ENCODE assay signal across 17 cellular contexts in the genomic region with DNA sequence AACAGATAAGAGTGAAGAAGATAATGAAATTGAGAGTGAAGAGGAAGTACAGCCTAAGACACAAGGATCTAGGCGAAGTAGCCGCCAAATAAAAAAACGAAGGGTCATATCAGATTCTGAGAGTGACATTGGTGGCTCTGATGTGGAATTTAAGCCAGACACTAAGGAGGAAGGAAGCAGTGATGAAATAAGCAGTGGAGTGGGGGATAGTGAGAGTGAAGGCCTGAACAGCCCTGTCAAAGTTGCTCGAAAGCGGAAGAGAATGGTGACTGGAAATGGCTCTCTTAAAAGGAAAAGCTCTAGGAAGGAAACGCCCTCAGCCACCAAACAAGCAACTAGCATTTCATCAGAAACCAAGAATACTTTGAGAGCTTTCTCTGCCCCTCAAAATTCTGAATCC. TPM values are rescaled to one million over a fixed set of nuclear protein-coding genes. Genes with fewer than 3 reads are reported as not detected.
A peak's percentile ranks its signal among the peaks of the same experiment; 100 is the strongest.
DNase-seq lines count a peak whose midpoint lies in the region; ATAC-seq and TF ChIP-seq lines count a peak whose summit lies in the region.
"Had no signal": no experiment of that assay in that cellular context is flagged by ENCODE, and none has a peak within 500 bp of the region (broad histone marks: within the 10 kb centered on the region; RNA-seq: fewer than 3 reads in every experiment).

No MANE protein-coding gene starts in this region.

- peaks cover 12% of the 10 kb centered on the region; the same call in 1 of the 2 replicates for H4K20me1 ChIP-seq in PC-9 (ENCODE audit: insufficient read depth)

- H3K79me2 ChIP-seq in PC-9 (ENCODE audit: low read depth) = peaks cover 68% of the 10 kb centered on the region

- H3K27ac ChIP-seq in PC-9 = no peak overlapping the region
- H3K27ac ChIP-seq: skin epidermis had no signal

- no peaks in the 10 kb centered on the region for H3K4me1 ChIP-seq in PC-9 (replicated peaks; ENCODE audit: insufficient read depth)

- no peak for TF ChIP-seq CTCF in natural killer cell (IDR thresholded peaks at IDR 0.05)
- no peak for TF ChIP-seq CTCF in PC-9 (conservative IDR thresholded peaks at IDR 0.05)

- DNase-seq in natural killer cell (no peak), PC-9 (no peak), globus pallidus (ENCODE audit: low spot score) (peak; percentile 24), NCI-H446 (lab: John Stamatoyannopoulos, UW) (no peak)
- DNase-seq in natural killer cell treated with Interleukin-12 subunit alpha and Interleukin-12 subunit beta and Interleukin-15 and Interleukin-18, amount 100 ng/mL, for 72 hours (ENCODE audit: low spot score) = no peak
- DNase-seq in activated effector memory CD4-positive, alpha-beta T cell treated with Interleukin-2 at 50 U/mL for 16 hours = no peak
- no peak for DNase-seq in stimulated activated CD4-positive, alpha-beta T cell treated with anti-CD3 and anti-CD28 coated beads, Interleukin-15, amount 100 ng/mL, for 24 hours
- DNase-seq: DND-41; foreskin fibroblast; mesendoderm; NCI-H1092 treated with DMSO at 0.1 percent for 48 hours; NCI-H2171 treated with DMSO at 0.1 percent for 48 hours; occipital lobe; stimulated activated naive CD4-positive, alpha-beta T cell had no signal

- H3K36me3 ChIP-seq in PC-9 (ENCODE audit: low read depth) = peaks cover 87% of the 10 kb centered on the region

- H2AFZ ChIP-seq in PC-9 = no peak overlapping the region

- no peak overlapping the region for H3K4me3 ChIP-seq in PC-9
- H3K4me3 ChIP-seq: skin epidermis had no signal

- H3K27me3 Mint-ChIP-seq in natural killer cell (ENCODE audit: low read depth in 2 of 2) = no peaks in the 10 kb centered on the region
- H3K27me3 Mint-ChIP-seq in natural killer cell treated with Interleukin-12 subunit alpha and Interleukin-12 subunit beta and Interleukin-15 and Interleukin-18, amount 100 ng/mL, for 72 hours = no peaks in the 10 kb centered on the region
- H3K27me3 Mint-ChIP-seq: type B pancreatic cell had no signal

- H3K9me3 ChIP-seq in PC-9 (ENCODE audit: insufficient read depth, low read depth) = 0 out of 2 replicates have a peak, but pooled peaks cover 10% of the 10 kb centered on the region

- CTCF ChIA-PET in PC-9 (lab: Charles Lee) = no interaction called here

- no peaks in the 10 kb centered on the region for H3K9me2 ChIP-seq in PC-9 (ENCODE audit: insufficient read depth)

- ATAC-seq in natural killer cell (peak in 1 of 3 donors; percentile 39), GM18870 (IDR thresholded peaks at IDR 0.05; ENCODE audit: unreplicated experiment) (no peak)
- ATAC-seq in natural killer cell treated with Interleukin-12 subunit alpha and Interleukin-12 subunit beta and Interleukin-15 and Interleukin-18, amount 100 ng/mL, for 72 hours = no peak

- intact Hi-C loops in natural killer cell (cut with micrococcal nuclease) (no loop called here), PC-9 (cut with micrococcal nuclease; ENCODE audit: unreplicated experiment) (no loop called here)

- peaks cover 3 to 6% of the 10 kb centered on the region in 2 donors for H3K9me3 Mint-ChIP-seq in natural killer cell
- H3K9me3 Mint-ChIP-seq in natural killer cell treated with Interleukin-12 subunit alpha and Interleukin-12 subunit beta and Interleukin-15 and Interleukin-18, amount 100 ng/mL, for 72 hours = peaks cover 4% of the 10 kb centered on the region

- peaks cover 6 to 11% of the 10 kb centered on the region in 2 donors for H3K4me1 Mint-ChIP-seq in natural killer cell
- H3K4me1 Mint-ChIP-seq in natural killer cell treated with Interleukin-12 subunit alpha and Interleukin-12 subunit beta and Interleukin-15 and Interleukin-18, amount 100 ng/mL, for 72 hours (ENCODE audit: low read depth in 2 of 2) = peaks cover 7 to 11% of the 10 kb centered on the region in 2 donors

- peaks cover 24% of the 10 kb centered on the region for H3K36me3 Mint-ChIP-seq in natural killer cell
- H3K36me3 Mint-ChIP-seq in natural killer cell treated with Interleukin-12 subunit alpha and Interleukin-12 subunit beta and Interleukin-15 and Interleukin-18, amount 100 ng/mL, for 72 hours = peaks cover 43% of the 10 kb centered on the region

- no peak overlapping the region for H3K4me3 Mint-ChIP-seq in natural killer cell
- H3K4me3 Mint-ChIP-seq in natural killer cell treated with Interleukin-12 subunit alpha and Interleukin-12 subunit beta and Interleukin-15 and Interleukin-18, amount 100 ng/mL, for 72 hours = no peak overlapping the region
- H3K4me3 Mint-ChIP-seq: type B pancreatic cell had no signal

- no peak overlapping the region for H3K4me2 ChIP-seq in PC-9

- peaks cover 32% of the 10 kb centered on the region for H3F3A ChIP-seq in PC-9 (ENCODE audit: insufficient read depth, low read depth)

- peak overlapping the region; percentile 18 to 41 for H3K27ac Mint-ChIP-seq in natural killer cell
- H3K27ac Mint-ChIP-seq in natural killer cell treated with Interleukin-12 subunit alpha and Interleukin-12 subunit beta and Interleukin-15 and Interleukin-18, amount 100 ng/mL, for 72 hours = peak overlapping the region in 1 of 2 donors; percentile 8
- H3K27ac Mint-ChIP-seq: type B pancreatic cell had no signal

- no peaks in the 10 kb centered on the region for H3K27me3 ChIP-seq in PC-9 (ENCODE audit: insufficient read depth, low read depth)

- POLR2A ChIA-PET in PC-9 (lab: Charles Lee; ENCODE audit: unreplicated experiment) = no interaction called here

- TSS peak; percentile 27 for BruUV-seq in PC-9 (replicated peaks; lab: Mats Ljungman, UMichigan)

RNA-seq across cellular contexts. Expression of a gene that starts 15.7 kb away (rescaled TPM):
- total RNA-seq in natural killer cell (10 to 100 TPM; 18.5 to 35.5 (median 26.2) TPM), PC-9 (2021) (105 and 123 TPM in 2 replicates)
- 10 to 100 TPM; 62.7 to 81.2 TPM for total RNA-seq in natural killer cell treated with Interleukin-12 subunit alpha and Interleukin-12 subunit beta and Interleukin-15 and Interleukin-18, amount 100 ng/mL, for 72 hours
